Comparison of ENCODE assay signal across 8 cellular contexts in the genomic region with DNA sequence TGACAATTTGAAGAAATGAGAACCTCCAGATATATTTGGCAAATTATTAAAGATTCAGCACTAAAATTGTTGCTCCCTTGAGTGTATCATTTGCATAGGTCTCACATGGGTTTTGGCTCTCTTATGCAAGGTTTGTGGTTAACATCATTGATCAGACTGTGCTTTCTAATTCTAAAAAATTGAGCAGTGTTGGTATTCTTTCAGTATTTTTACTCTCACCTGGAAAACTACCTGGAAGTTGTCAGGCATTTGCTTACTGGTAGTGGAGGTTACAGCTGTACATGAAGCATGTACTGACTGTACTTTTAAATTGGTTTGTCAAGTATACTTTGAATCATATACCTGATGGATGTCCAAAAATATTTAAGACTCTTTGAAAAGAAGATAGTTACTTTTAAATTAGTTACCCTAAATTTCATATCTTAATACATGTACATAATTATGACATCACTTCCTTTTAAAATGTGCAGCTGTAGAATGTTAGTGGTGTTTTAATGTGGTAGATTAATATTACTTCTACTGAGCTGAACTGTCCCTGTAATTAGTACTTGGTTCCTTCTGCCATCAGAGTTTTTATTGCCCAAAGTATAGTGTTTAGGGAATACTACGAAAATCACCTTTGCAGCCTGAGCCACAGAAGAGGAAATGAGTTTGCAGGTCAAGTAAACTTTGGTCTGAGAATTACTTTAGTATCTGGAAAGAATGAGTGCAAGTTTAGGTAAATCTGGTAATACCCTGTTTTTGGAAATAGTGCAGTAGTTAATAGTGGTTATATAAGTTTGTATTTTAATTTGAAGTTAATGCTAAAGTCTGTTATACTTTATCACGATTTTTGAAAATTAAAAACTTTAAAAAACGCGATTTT. TPM values are rescaled to one million over a fixed set of nuclear protein-coding genes. Genes with fewer than 3 reads are reported as not detected.
DNase-seq lines count a peak whose midpoint lies in the region; ATAC-seq and TF ChIP-seq lines count a peak whose summit lies in the region.

No MANE protein-coding gene starts in this region.

- H3K27ac ChIP-seq in mammary epithelial cell (ENCODE audit: insufficient read depth, low read depth, low read length) = peak overlapping the region; percentile 96
- H3K27ac ChIP-seq in mucosa of rectum (ENCODE audit: low read depth in 2 of 2, low read length in 2 of 2) = peak overlapping the region; percentile 93 to 99

- WGBS in mammary epithelial cell (ENCODE audit: low coverage, missing lambda C conversion rate) = 1% methylated on average over 4 of the region's 4 CpGs

- peak overlapping the region; percentile 99 for H3K9ac ChIP-seq in mammary epithelial cell (ENCODE audit: insufficient read depth, low read length)
- peak overlapping the region; percentile 85 to 99 for H3K9ac ChIP-seq in mucosa of rectum (ENCODE audit: low read depth in 1 of 2, low read length in 2 of 2)

- H3K79me2 ChIP-seq in mammary epithelial cell (ENCODE audit: insufficient read depth, low read length) = peaks cover 97% of the 10 kb centered on the region

- H3K9me3 ChIP-seq in mammary epithelial cell (replicated peaks; ENCODE audit: insufficient read depth, low read length) = no peaks in the 10 kb centered on the region
- no peaks in the 10 kb centered on the region for H3K9me3 ChIP-seq in mucosa of rectum (ENCODE audit: control insufficient read depth in 2 of 2, low read length in 2 of 2)

- dilution Hi-C loops in mammary epithelial cell (cut with HindIII; ENCODE audit: low sequenced_read_pairs) = no loop called here

- CTCF ChIA-PET in mammary epithelial cell (lab: Charles Lee; ENCODE audit: low non-redundant PET) = no interaction called here

- H3K36me3 ChIP-seq in mammary epithelial cell (ENCODE audit: insufficient read depth, low read length) (peaks cover 2% of the 10 kb centered on the region), mucosa of rectum (ENCODE audit: control insufficient read depth in 2 of 2, insufficient read depth in 2 of 2, low read length in 2 of 2) (peaks cover 0 to 6% of the 10 kb centered on the region in 2 donors)

- H4K20me1 ChIP-seq in mammary epithelial cell (ENCODE audit: insufficient read depth, low read length) = no peaks in the 10 kb centered on the region

- H3K27me3 ChIP-seq in mammary epithelial cell (ENCODE audit: insufficient read depth, low read length) (no peaks in the 10 kb centered on the region), mucosa of rectum (ENCODE audit: control insufficient read depth in 2 of 2, insufficient read depth in 2 of 2, low read length in 2 of 2) (no peaks in the 10 kb centered on the region)

- DNase-seq in GF-D8 (lab: John Stamatoyannopoulos, UW) (peak; percentile 24), NAMALWA (ENCODE audit: low spot score) (peak; percentile 81), mammary epithelial cell (peak; percentile 41), GM19240 (ENCODE audit: insufficient read length, low spot score) (no peak), NCI-H187 treated with DMSO at 0.1 percent for 48 hours (lab: John Stamatoyannopoulos, UW) (no peak), posterior cingulate gyrus (no peak)

- in situ Hi-C loops in mammary epithelial cell (cut with MboI; ENCODE audit: low sequenced_read_pairs in 2 of 2) = no loop called here

- no peak for ATAC-seq in GM18517 (IDR thresholded peaks at IDR 0.05; ENCODE audit: unreplicated experiment)

- intact Hi-C loops in mammary epithelial cell (cut with micrococcal nuclease) = loop anchor here (10.0 kb wide), 1 partner anchor 1038 kb away; no protein-coding TSS in a partner anchor
- intact Hi-C loops in posterior cingulate gyrus (cut with DNase I) = no loop called here

- TF ChIP-seq CTCF in mammary epithelial cell (conservative IDR thresholded peaks at IDR 0.05 in 1 of 2, IDR thresholded peaks at IDR 0.05 in 1 of 2; ENCODE audit: extremely low read depth in 1 of 2, insufficient read depth in 1 of 2, low read depth in 1 of 2, low read length in 2 of 2) = no peak

- H3K4me3 ChIP-seq in mammary epithelial cell (replicated peaks in 1 of 3; ENCODE audit: insufficient read depth in 1 of 3, low read depth in 2 of 3, low read length in 3 of 3) = peak overlapping the region; percentile 74 to 100 (median 98)
- peak overlapping the region; percentile 79 to 85 for H3K4me3 ChIP-seq in mucosa of rectum (ENCODE audit: low read length in 2 of 2)

- no peak overlapping the region for H2AFZ ChIP-seq in mammary epithelial cell (ENCODE audit: low read depth, low read length)

- peak overlapping the region; percentile 97 for H3K4me2 ChIP-seq in mammary epithelial cell (ENCODE audit: insufficient read depth, low read depth, low read length)

- no TSS peak for BruUV-seq in mammary epithelial cell (replicated peaks; lab: Mats Ljungman, UMichigan)

- H3K4me1 ChIP-seq in mammary epithelial cell (ENCODE audit: insufficient read depth, low read length) = peaks cover 19% of the 10 kb centered on the region
- H3K4me1 ChIP-seq in mucosa of rectum (ENCODE audit: control insufficient read depth in 2 of 2, insufficient read depth in 2 of 2, low read length in 2 of 2) = peaks cover 40 to 51% of the 10 kb centered on the region in 2 donors

RNA-seq across cellular contexts. Expression of a gene that starts 2.8 kb away (rescaled TPM):
- 100 to 1,000 TPM in 1 of 2 donors, 10 to 100 TPM in 1; 65.0 to 103 TPM for total RNA-seq in mammary epithelial cell
- polyA plus RNA-seq in mammary epithelial cell = 16.9 TPM
- polyA minus RNA-seq in mammary epithelial cell = 67.0 TPM

Comparison
In these comparisons a context has a peak if more than half of its experiments do, and no peak if none do; other contexts are left out.
1. DNase-seq: peak in GF-D8 (single experiment), NAMALWA (single experiment) and mammary epithelial cell (single experiment); none in GM19240 (single experiment), NCI-H187 treated with DMSO at 0.1 percent for 48 hours (single experiment) and posterior cingulate gyrus (0 of 10).